In genomic region chr6:106309024-106309423, GRCh38 we compare ENCODE assay signal across 2 cellular contexts.
A peak's percentile ranks its signal among the peaks of the same experiment; 100 is the strongest.
TF ChIP-seq lines count a peak whose summit lies in the region.

No MANE protein-coding gene starts in this region.

TF ChIP-seq in HEK293, 187 proteins besides CTCF, POLR2A, EP300 and RAD21 (continues in another document):
- TF ChIP-seq HIC1 (tag by site-specific recombination; IDR thresholded peaks at IDR 0.05) (peak; percentile 67), ZNF248 (tag by site-specific recombination; IDR thresholded peaks at IDR 0.05) (no peak), ZNF518A (tag by site-specific recombination; conservative IDR thresholded peaks at IDR 0.05; ENCODE audit: low read depth) (no peak), ZNF513 (tag by site-specific recombination; IDR thresholded peaks at IDR 0.05) (no peak), SP3 (tag by site-specific recombination; IDR thresholded peaks at IDR 0.05) (no peak), ZNF629 (tag by site-specific recombination; IDR thresholded peaks at IDR 0.05) (0 out of 2 replicates have a peak, but pooled peaks have one; percentile 32), TCF7L2 (IDR thresholded peaks at IDR 0.05; ENCODE audit: borderline replicate concordance, low read depth, low read length) (peak; percentile 86), BCL6B (tag by site-specific recombination; IDR thresholded peaks at IDR 0.05) (no peak; the same call in 1 of the 2 replicates), ZEB2 (tag by site-specific recombination; IDR thresholded peaks at IDR 0.05) (peak; percentile 44; the same call in 1 of the 2 replicates), IKZF3 (tag by site-specific recombination; IDR thresholded peaks at IDR 0.05) (peak; percentile 47; the same call in 1 of the 2 replicates), OSR2 (tag by site-specific recombination; IDR thresholded peaks at IDR 0.05) (peak; percentile 58), ZNF843 (tag by site-specific recombination; IDR thresholded peaks at IDR 0.05) (peak; percentile 81), FEZF1 (tag by site-specific recombination; IDR thresholded peaks at IDR 0.05) (peak; percentile 79), MEIS1 (CRISPR knock-in tag; IDR thresholded peaks at IDR 0.05; ENCODE audit: borderline replicate concordance) (peak; percentile 75; the same call in 1 of the 2 replicates)

TF ChIP-seq in endothelial cell of umbilical vein, 7 proteins besides CTCF, POLR2A, EP300 and RAD21:
- TF ChIP-seq MYC (IDR thresholded peaks at IDR 0.05; ENCODE audit: low read depth, low read length), result no peak
- TF ChIP-seq EZH2 (IDR thresholded peaks at IDR 0.05; ENCODE audit: borderline replicate concordance, low read depth, low read length, severe bottlenecking), result no peak
- no peak for TF ChIP-seq GATA2 (IDR thresholded peaks at IDR 0.05; ENCODE audit: insufficient read depth, insufficient read length, low read depth, low read length)
- TF ChIP-seq JUN (IDR thresholded peaks at IDR 0.05; ENCODE audit: borderline replicate concordance, insufficient read depth, insufficient read length, low read depth), result no peak
- TF ChIP-seq MAX (IDR thresholded peaks at IDR 0.05; ENCODE audit: insufficient read depth, insufficient read length), result no peak
- no peak for TF ChIP-seq FOS (IDR thresholded peaks at IDR 0.05; ENCODE audit: borderline replicate concordance, insufficient read depth, low read length)
- no peak for TF ChIP-seq POLR2AphosphoS5 (IDR thresholded peaks at IDR 0.05; ENCODE audit: insufficient read depth, low read depth, low read length)
